Comparison of ENCODE assay signal across 9 cellular contexts in genomic region chr3:133441867-133442270, GRCh38. TPM values are rescaled to one million over a fixed set of nuclear protein-coding genes. Genes with fewer than 3 reads are reported as not detected.
DNase-seq lines count a peak whose midpoint lies in the region; ATAC-seq and TF ChIP-seq lines count a peak whose summit lies in the region.
"Had no signal": no experiment of that assay in that cellular context is flagged by ENCODE, and none has a peak within 500 bp of the region (broad histone marks: within the 10 kb centered on the region; RNA-seq: fewer than 3 reads in every experiment).

No MANE protein-coding gene starts in this region.

- in situ Hi-C loops in G401 (cut with HindIII; ENCODE audit: low sequenced_read_pairs), result no loop called here

- ATAC-seq in HG03460 (IDR thresholded peaks at IDR 0.05; ENCODE audit: unreplicated experiment), result peak; percentile 64

- TF ChIP-seq POLR2A in sigmoid colon (IDR thresholded peaks at IDR 0.05), result no peak

- WGBS in sigmoid colon, 2 donors, result 39 to 55% methylated on average over 3 of the region's 3 CpGs

- H3K4me1 ChIP-seq in duodenal mucosa (ENCODE audit: control insufficient read depth in 1 of 2, insufficient read depth in 2 of 2, low read length in 2 of 2) (no peaks in the 10 kb centered on the region), sigmoid colon (peaks cover 0 to 7% (median 0%) of the 10 kb centered on the region in 4 donors)

- H3K27ac ChIP-seq in duodenal mucosa (ENCODE audit: low read depth, low read length), result no peak overlapping the region
- H3K27ac ChIP-seq in sigmoid colon, result no peak overlapping the region

- TF ChIP-seq EP300 in sigmoid colon (IDR thresholded peaks at IDR 0.05), result no peak

- H3K36me3 ChIP-seq in duodenal mucosa (ENCODE audit: control insufficient read depth in 1 of 2, insufficient read depth in 2 of 2, low read length in 2 of 2), result no peaks in the 10 kb centered on the region
- no peaks in the 10 kb centered on the region for H3K36me3 ChIP-seq in sigmoid colon

- intact Hi-C loops in sigmoid colon (cut with DNase I), result no loop called here

- H3K4me3 ChIP-seq in GM12865 (ENCODE audit: low read depth, low read length), result peak overlapping the region; percentile 36
- H3K4me3 ChIP-seq in duodenal mucosa (ENCODE audit: low read depth in 1 of 2, low read length in 2 of 2), result peak overlapping the region; percentile 8 to 45
- no peak overlapping the region for H3K4me3 ChIP-seq in sigmoid colon

- DNase-seq in GM12865 (ENCODE audit: low read depth) (peak; percentile 53), GM20000 (ENCODE audit: low spot score) (peak; percentile 57), sigmoid colon (no peak), DMS79 (lab: John Stamatoyannopoulos, UW) (no peak), superior temporal gyrus (ENCODE audit: extremely low spot score) (no peak), G401 (ENCODE audit: low spot score) (no peak)

- H3K9me3 ChIP-seq in duodenal mucosa (ENCODE audit: control insufficient read depth in 1 of 2, low read length in 2 of 2) (no peaks in the 10 kb centered on the region), sigmoid colon (no peaks in the 10 kb centered on the region)

- H3K9ac ChIP-seq in duodenal mucosa (ENCODE audit: low read depth in 1 of 2, low read length in 2 of 2), result no peak overlapping the region

- no peak for TF ChIP-seq CTCF in GM12865 (IDR thresholded peaks at IDR 0.05; ENCODE audit: insufficient read depth, low read depth, low read length, missing control alignments)
- TF ChIP-seq CTCF in GM20000 (IDR thresholded peaks at IDR 0.05; ENCODE audit: extremely low read depth, missing control alignments), result no peak
- no peak for TF ChIP-seq CTCF in sigmoid colon (IDR thresholded peaks at IDR 0.05)

- H3K27me3 ChIP-seq in duodenal mucosa (ENCODE audit: control insufficient read depth in 1 of 2, insufficient read depth in 2 of 2, low read length in 2 of 2) (no peaks in the 10 kb centered on the region), sigmoid colon (no peaks in the 10 kb centered on the region)

RNA-seq across cellular contexts. Expression of gene BFSP2, which starts 42.0 kb away (rescaled TPM):
- total RNA-seq in sigmoid colon, result not detected
- polyA plus RNA-seq in sigmoid colon, result 1 to 10 TPM in 1 of 3 donors, not detected in 2; 2.5 TPM
- total RNA-seq in G401 (2014; rRNA removed; shearing (Covaris generic)), result not detected in 2 replicates
- total RNA-seq: epithelial cell of proximal tubule had no signal

Comparison
In these comparisons a context has a peak if more than half of its experiments do, and no peak if none do; other contexts are left out.
1. DNase-seq: peak in GM12865 (single experiment) and GM20000 (single experiment); none in sigmoid colon (single experiment), DMS79 (single experiment), superior temporal gyrus (single experiment) and G401 (single experiment).
2. H3K4me3 ChIP-seq: peak in GM12865 (single experiment) and duodenal mucosa (2 of 2); none in sigmoid colon (0 of 4).